ENCODE assay signal across 17 cellular contexts in genomic region chr7:71298378-71298777, GRCh38.
DNase-seq lines count a peak whose midpoint lies in the region; ATAC-seq and TF ChIP-seq lines count a peak whose summit lies in the region.
"Had no signal": no experiment of that assay in that cellular context is flagged by ENCODE, and none has a peak within 500 bp of the region (broad histone marks: within the 10 kb centered on the region; RNA-seq: fewer than 3 reads in every experiment).

No MANE protein-coding gene starts in this region.

- H3K4me3 ChIP-seq in heart left ventricle (no peak overlapping the region), left ventricle myocardium inferior (no peak overlapping the region), WERI-Rb-1 (ENCODE audit: low read depth, low read length) (no peak overlapping the region), gastroesophageal sphincter (no peak overlapping the region)
- H3K4me3 ChIP-seq: GM23248 had no signal

- no peak for DNase-seq in heart left ventricle
- no peak for DNase-seq in left ventricle myocardium inferior
- no peak for DNase-seq in H9
- peak; percentile 10 for DNase-seq in WERI-Rb-1
- no peak for DNase-seq in NCI-H187 (lab: John Stamatoyannopoulos, UW)
- no peak for DNase-seq in CD1c-positive myeloid dendritic cell (ENCODE audit: extremely low spot score)
- DNase-seq: C1 segment of cervical spinal cord; Caco-2; CD4-positive, CD25-positive, alpha-beta regulatory T cell; CD8-positive, alpha-beta T cell; DMS153; DND-41; GM23248; H7 had no signal

- H3K4me3 Mint-ChIP-seq in H9: no peak overlapping the region
- H3K4me3 Mint-ChIP-seq: CD4-positive, CD25-positive, alpha-beta regulatory T cell; CD8-positive, alpha-beta T cell had no signal

- H3K36me3 ChIP-seq in heart left ventricle: no peaks in the 10 kb centered on the region
- H3K36me3 ChIP-seq in left ventricle myocardium inferior: no peaks in the 10 kb centered on the region
- H3K36me3 ChIP-seq in WERI-Rb-1: no peaks in the 10 kb centered on the region
- H3K36me3 ChIP-seq in gastroesophageal sphincter: no peaks in the 10 kb centered on the region

- H3K79me1 ChIP-seq in H9 (ENCODE audit: insufficient read depth, low read depth, low read length, poor library complexity, severe bottlenecking): peaks cover 14% of the 10 kb centered on the region

- no peak overlapping the region for H3T11ph ChIP-seq in H9 (ENCODE audit: low read length)

- H2BK12ac ChIP-seq in H9 (ENCODE audit: insufficient read length, low read depth, low read length): no peak overlapping the region

- H2BK20ac ChIP-seq in H9 (ENCODE audit: low read depth, low read length, poor library complexity, severe bottlenecking): no peak overlapping the region

- no peak overlapping the region for H3K18ac ChIP-seq in H9 (ENCODE audit: insufficient read length, low read depth, low read length)

- H3K9me3 ChIP-seq in heart left ventricle (no peaks in the 10 kb centered on the region), left ventricle myocardium inferior (replicated peaks) (no peaks in the 10 kb centered on the region), H9 (ENCODE audit: control insufficient read depth, low read depth, low read length) (no peaks in the 10 kb centered on the region), WERI-Rb-1 (ENCODE audit: severe bottlenecking) (no peaks in the 10 kb centered on the region), gastroesophageal sphincter (no peaks in the 10 kb centered on the region)
- H3K9me3 ChIP-seq: Caco-2 had no signal

- H2BK120ac ChIP-seq in H9 (ENCODE audit: low read depth, low read length, poor library complexity, severe bottlenecking): no peak overlapping the region

- H3K27me3 Mint-ChIP-seq in H9 (ENCODE audit: low read depth): no peaks in the 10 kb centered on the region
- H3K27me3 Mint-ChIP-seq: CD4-positive, CD25-positive, alpha-beta regulatory T cell had no signal

- H3K27ac Mint-ChIP-seq in H9: peak overlapping the region in 2 of 3 experiments; percentile 24 to 36; a peak in 2 of 7 replicates
- H3K27ac Mint-ChIP-seq: CD4-positive, CD25-positive, alpha-beta regulatory T cell; CD8-positive, alpha-beta T cell had no signal

- H3K27ac ChIP-seq in heart left ventricle (peak overlapping the region in 1 of 12 donors; percentile 24), left ventricle myocardium inferior (replicated peaks) (no peak overlapping the region), H9 (ENCODE audit: insufficient read length, low read depth, low read length) (no peak overlapping the region), WERI-Rb-1 (no peak overlapping the region), gastroesophageal sphincter (peak overlapping the region in 3 of 4 donors; percentile 22 to 42 (median 28))
- H3K27ac ChIP-seq: GM23248 had no signal

- H3K9me3 Mint-ChIP-seq in H9: peaks cover 0 to under 1% of the 10 kb centered on the region in 2 experiments; a peak in 1 of 5 replicates

- H4K20me1 ChIP-seq in H9 (ENCODE audit: control insufficient read depth, insufficient read depth, insufficient read length): no peaks in the 10 kb centered on the region

- no peak overlapping the region for H2BK15ac ChIP-seq in H9 (ENCODE audit: low read depth, low read length)

- H4K91ac ChIP-seq in H9 (ENCODE audit: insufficient read length, low read depth, low read length): no peak overlapping the region

- H2BK5ac ChIP-seq in H9 (ENCODE audit: insufficient read length, low read length): no peak overlapping the region

- no peak overlapping the region for H4K5ac ChIP-seq in H9 (ENCODE audit: insufficient read length, low read depth, low read length)

- no peak overlapping the region for H3K23ac ChIP-seq in H9 (ENCODE audit: insufficient read length, low read depth, low read length)

- intact Hi-C loops in heart left ventricle (cut with DNase I): no loop called here
- intact Hi-C loops in left ventricle myocardium inferior (cut with micrococcal nuclease): no loop called here

- H3K4me2 ChIP-seq in H9 (ENCODE audit: insufficient read depth, insufficient read length, low read length): no peak overlapping the region

- no peaks in the 10 kb centered on the region for H3K23me2 ChIP-seq in H9 (ENCODE audit: insufficient read length, low read depth, low read length, poor library complexity, severe bottlenecking)

- TF ChIP-seq CTCF in heart left ventricle (IDR thresholded peaks at IDR 0.05): no peak
- TF ChIP-seq CTCF in left ventricle myocardium inferior (IDR thresholded peaks at IDR 0.05; ENCODE audit: borderline replicate concordance): no peak
- TF ChIP-seq CTCF in H9 (conservative IDR thresholded peaks at IDR 0.05): no peak
- no peak for TF ChIP-seq CTCF in WERI-Rb-1 (IDR thresholded peaks at IDR 0.05; ENCODE audit: low read depth, low read length)
- no peak for TF ChIP-seq CTCF in gastroesophageal sphincter (IDR thresholded peaks at IDR 0.05)

- no peak overlapping the region for H3K56ac ChIP-seq in H9 (ENCODE audit: insufficient read length, low read depth, low read length)

- no peak overlapping the region for H2AFZ ChIP-seq in H9 (ENCODE audit: low read length)
- H2AFZ ChIP-seq: GM23248 had no signal

- H3K4me1 Mint-ChIP-seq in H9: peaks cover 22% of the 10 kb centered on the region in 2 experiments
- H3K4me1 Mint-ChIP-seq: CD4-positive, CD25-positive, alpha-beta regulatory T cell had no signal

- 49 to 61% (median 55%) methylated on average over 6 of the region's 6 CpGs for WGBS in heart left ventricle, 4 donors
- no CpG with 5 or more reads among the region's 6 CpGs for WGBS in H9 (ENCODE audit: extremely low coverage, insufficient read length, low lambda C conversion rate)
- 39 to 48% methylated on average over 5 to 6 of the region's 6 CpGs for WGBS in gastroesophageal sphincter (ENCODE audit: low coverage in 1 of 2), 2 donors

- peak; percentile 47 to 74 (median 67) for ATAC-seq in heart left ventricle
- no peak for ATAC-seq in gastroesophageal sphincter
- no peak for ATAC-seq in GM18505 (IDR thresholded peaks at IDR 0.05; ENCODE audit: unreplicated experiment)
- ATAC-seq: CD8-positive, alpha-beta T cell; HCT116 had no signal

- H3K4me1 ChIP-seq in heart left ventricle (peaks cover 0 to 15% (median 0%) of the 10 kb centered on the region in 12 donors), left ventricle myocardium inferior (peaks cover 14% of the 10 kb centered on the region), H9 (ENCODE audit: insufficient read depth, low read length) (no peaks in the 10 kb centered on the region), gastroesophageal sphincter (peaks cover 0 to 32% (median 3%) of the 10 kb centered on the region in 3 donors)
- H3K4me1 ChIP-seq: Caco-2 had no signal

- no peak for TF ChIP-seq EP300 in gastroesophageal sphincter (IDR thresholded peaks at IDR 0.05)

- no peak overlapping the region for H3K14ac ChIP-seq in H9 (ENCODE audit: insufficient read depth, low read length)

- H3K36me3 Mint-ChIP-seq in H9 (ENCODE audit: insufficient read depth in 1 of 3, low read depth in 3 of 3): peaks cover 0 to 4% (median 2%) of the 10 kb centered on the region in 3 experiments; a peak in 4 of 7 replicates
- H3K36me3 Mint-ChIP-seq: CD4-positive, CD25-positive, alpha-beta regulatory T cell; CD8-positive, alpha-beta T cell had no signal

- TF ChIP-seq POLR2A in heart left ventricle (IDR thresholded peaks at IDR 0.05) (no peak), gastroesophageal sphincter (IDR thresholded peaks at IDR 0.05) (no peak), GM18505 (IDR thresholded peaks at IDR 0.05; ENCODE audit: borderline replicate concordance, extremely low read depth, insufficient read depth, insufficient read length) (no peak)

- no peak overlapping the region for H4K8ac ChIP-seq in H9 (replicated peaks; ENCODE audit: insufficient read length, low read depth, low read length)

- peaks cover 6% of the 10 kb centered on the region; the same call in 1 of the 2 replicates for H3K79me2 ChIP-seq in H9 (ENCODE audit: insufficient read depth, low read length)

- H3K27me3 ChIP-seq in heart left ventricle: no peaks in the 10 kb centered on the region
- no peaks in the 10 kb centered on the region for H3K27me3 ChIP-seq in left ventricle myocardium inferior (ENCODE audit: low read depth)
- no peaks in the 10 kb centered on the region for H3K27me3 ChIP-seq in H9 (ENCODE audit: insufficient read depth, low read length)
- H3K27me3 ChIP-seq in WERI-Rb-1 (ENCODE audit: insufficient read depth, low read depth, severe bottlenecking): no peaks in the 10 kb centered on the region
- no peaks in the 10 kb centered on the region for H3K27me3 ChIP-seq in gastroesophageal sphincter

- H3K4ac ChIP-seq in H9 (ENCODE audit: low read depth, low read length): no peak overlapping the region

- H2AK5ac ChIP-seq in H9 (ENCODE audit: insufficient read length, low read length): no peak overlapping the region

- no peak overlapping the region for H3K9ac ChIP-seq in H9 (ENCODE audit: extremely low read depth, insufficient read length, low read length)
- H3K9ac ChIP-seq: GM23248 had no signal

Comparison
In these comparisons a context has a peak if more than half of its experiments do, and no peak if none do; other contexts are left out.
1. ATAC-seq: peak in heart left ventricle (4 of 4); none in gastroesophageal sphincter (single experiment) and GM18505 (single experiment).
2. H3K27ac ChIP-seq: peak in gastroesophageal sphincter (3 of 4); none in left ventricle myocardium inferior (single experiment), H9 (single experiment) and WERI-Rb-1 (single experiment).